ENCODE assay signal across 1 cellular context in the genomic region with DNA sequence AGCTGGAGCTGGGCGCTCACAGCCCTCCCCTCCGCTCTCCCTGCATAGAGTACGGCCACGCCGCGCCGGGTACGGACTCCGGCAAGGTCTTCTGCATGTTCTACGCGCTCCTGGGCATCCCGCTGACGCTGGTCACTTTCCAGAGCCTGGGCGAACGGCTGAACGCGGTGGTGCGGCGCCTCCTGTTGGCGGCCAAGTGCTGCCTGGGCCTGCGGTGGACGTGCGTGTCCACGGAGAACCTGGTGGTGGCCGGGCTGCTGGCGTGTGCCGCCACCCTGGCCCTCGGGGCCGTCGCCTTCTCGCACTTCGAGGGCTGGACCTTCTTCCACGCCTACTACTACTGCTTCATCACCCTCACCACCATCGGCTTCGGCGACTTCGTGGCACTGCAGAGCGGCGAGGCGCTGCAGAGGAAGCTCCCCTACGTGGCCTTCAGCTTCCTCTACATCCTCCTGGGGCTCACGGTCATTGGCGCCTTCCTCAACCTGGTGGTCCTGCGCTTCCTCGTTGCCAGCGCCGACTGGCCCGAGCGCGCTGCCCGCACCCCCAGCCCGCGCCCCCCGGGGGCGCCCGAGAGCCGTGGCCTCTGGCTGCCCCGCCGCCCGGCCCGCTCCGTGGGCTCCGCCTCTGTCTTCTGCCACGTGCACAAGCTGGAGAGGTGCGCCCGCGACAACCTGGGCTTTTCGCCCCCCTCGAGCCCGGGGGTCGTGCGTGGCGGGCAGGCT.
TF ChIP-seq lines count a peak whose summit lies in the region.

No MANE protein-coding gene starts in this region.

TF ChIP-seq in HepG2, 621 proteins besides CTCF, POLR2A, EP300 and RAD21 (continued from another document and continues in another):
- no peak for TF ChIP-seq HIC2 (CRISPR knock-in tag; IDR thresholded peaks at IDR 0.05; ENCODE audit: low read depth)
- no peak for TF ChIP-seq ARID4A (CRISPR knock-in tag; IDR thresholded peaks at IDR 0.05; ENCODE audit: borderline replicate concordance)
- TF ChIP-seq ZBTB20 (CRISPR knock-in tag; IDR thresholded peaks at IDR 0.05; ENCODE audit: borderline replicate concordance, low read depth), result no peak
- TF ChIP-seq ZFP91 (CRISPR knock-in tag; IDR thresholded peaks at IDR 0.05; ENCODE audit: borderline replicate concordance), result 0 out of 2 replicates have a peak, but pooled peaks have one; percentile 35
- TF ChIP-seq FOXP4 (CRISPR knock-in tag; IDR thresholded peaks at IDR 0.05), result no peak
- no peak for TF ChIP-seq ARID2 (CRISPR knock-in tag; IDR thresholded peaks at IDR 0.05; ENCODE audit: borderline replicate concordance)
- no peak for TF ChIP-seq GRHL1 (CRISPR knock-in tag; conservative IDR thresholded peaks at IDR 0.05)
- TF ChIP-seq KDM5B (CRISPR knock-in tag; IDR thresholded peaks at IDR 0.05; ENCODE audit: borderline replicate concordance), result peak; percentile 75
- peak; percentile 23; the same call in 1 of the 2 replicates for TF ChIP-seq BRD4 (CRISPR knock-in tag; IDR thresholded peaks at IDR 0.05)
- TF ChIP-seq NR1H2 (CRISPR knock-in tag; IDR thresholded peaks at IDR 0.05; ENCODE audit: borderline replicate concordance, low read depth), result no peak
- peak; percentile 69 for TF ChIP-seq ZNF883 (CRISPR knock-in tag; IDR thresholded peaks at IDR 0.05; ENCODE audit: not compliant biosample characterization)
- TF ChIP-seq E2F1 (CRISPR knock-in tag; IDR thresholded peaks at IDR 0.05), result no peak
- no peak for TF ChIP-seq LRRFIP1 (CRISPR knock-in tag; conservative IDR thresholded peaks at IDR 0.05)
- 0 out of 2 replicates have a peak, but pooled peaks have one; percentile 58 for TF ChIP-seq ATAD3A (CRISPR knock-in tag; IDR thresholded peaks at IDR 0.05)
- TF ChIP-seq ZBTB7B (CRISPR knock-in tag; IDR thresholded peaks at IDR 0.05), result 0 out of 2 replicates have a peak, but pooled peaks have one; percentile 28
- no peak for TF ChIP-seq HES4 (CRISPR knock-in tag; IDR thresholded peaks at IDR 0.05; ENCODE audit: borderline replicate concordance)
- peak; percentile 45; the same call in 1 of the 2 replicates for TF ChIP-seq ZFX (CRISPR knock-in tag; IDR thresholded peaks at IDR 0.05; ENCODE audit: low read depth)
- TF ChIP-seq ZNF367 (CRISPR knock-in tag; IDR thresholded peaks at IDR 0.05; ENCODE audit: borderline replicate concordance), result no peak
- TF ChIP-seq RNF2 (conservative IDR thresholded peaks at IDR 0.05; ENCODE audit: low read depth), result no peak
- peak; percentile 63; the same call in 1 of the 2 replicates for TF ChIP-seq TMF1 (CRISPR knock-in tag; IDR thresholded peaks at IDR 0.05; ENCODE audit: low read depth)
- no peak for TF ChIP-seq KAT8 (CRISPR knock-in tag; IDR thresholded peaks at IDR 0.05)
- TF ChIP-seq ZNF609 (CRISPR knock-in tag; IDR thresholded peaks at IDR 0.05; ENCODE audit: borderline replicate concordance), result 0 out of 2 replicates have a peak, but pooled peaks have one; percentile 21
- no peak for TF ChIP-seq PAWR (CRISPR knock-in tag; IDR thresholded peaks at IDR 0.05; ENCODE audit: borderline replicate concordance)
- TF ChIP-seq ZC3H4 (CRISPR knock-in tag; IDR thresholded peaks at IDR 0.05; ENCODE audit: borderline replicate concordance), result no peak
- TF ChIP-seq, protein P1, sequence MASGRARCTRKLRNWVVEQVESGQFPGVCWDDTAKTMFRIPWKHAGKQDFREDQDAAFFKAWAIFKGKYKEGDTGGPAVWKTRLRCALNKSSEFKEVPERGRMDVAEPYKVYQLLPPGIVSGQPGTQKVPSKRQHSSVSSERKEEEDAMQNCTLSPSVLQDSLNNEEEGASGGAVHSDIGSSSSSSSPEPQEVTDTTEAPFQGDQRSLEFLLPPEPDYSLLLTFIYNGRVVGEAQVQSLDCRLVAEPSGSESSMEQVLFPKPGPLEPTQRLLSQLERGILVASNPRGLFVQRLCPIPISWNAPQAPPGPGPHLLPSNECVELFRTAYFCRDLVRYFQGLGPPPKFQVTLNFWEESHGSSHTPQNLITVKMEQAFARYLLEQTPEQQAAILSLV (CRISPR knock-in tag; IDR thresholded peaks at IDR 0.05; ENCODE audit: borderline replicate concordance), result 0 out of 2 replicates have a peak, but pooled peaks have one; percentile 21
- TF ChIP-seq, protein P2, sequence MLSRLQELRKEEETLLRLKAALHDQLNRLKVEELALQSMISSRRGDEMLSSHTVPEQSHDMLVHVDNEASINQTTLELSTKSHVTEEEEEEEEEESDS (CRISPR knock-in tag; IDR thresholded peaks at IDR 0.05; ENCODE audit: borderline replicate concordance), result no peak
